ENCODE assay signal across 9 cellular contexts in genomic region chr6:18277181-18278006, GRCh38. TPM values are rescaled to one million over a fixed set of nuclear protein-coding genes. Genes with fewer than 3 reads are reported as not detected.
DNase-seq lines count a peak whose midpoint lies in the region; TF ChIP-seq lines count a peak whose summit lies in the region.
"Had no signal": no experiment of that assay in that cellular context is flagged by ENCODE, and none has a peak within 500 bp of the region (broad histone marks: within the 10 kb centered on the region; RNA-seq: fewer than 3 reads in every experiment).

No MANE protein-coding gene starts in this region.

- no peaks in the 10 kb centered on the region for H3K36me3 ChIP-seq in HUES48 (ENCODE audit: control insufficient read depth, insufficient read depth, low read length)
- H3K36me3 ChIP-seq in mesodermal cell (ENCODE audit: control insufficient read depth, insufficient read depth, low read length) = no peaks in the 10 kb centered on the region
- H3K36me3 ChIP-seq in BE2C = no peaks in the 10 kb centered on the region
- H3K36me3 ChIP-seq: Peyer's patch had no signal

- 1 to 2% methylated on average over 33 to 45 of the region's 70 CpGs for WGBS in mesodermal cell (ENCODE audit: insufficient coverage in 2 of 2), 2 experiments

- DNase-seq in AG04449 (ENCODE audit: low read depth, low spot score) (no peak), dorsolateral prefrontal cortex (no peak), GM20000 (ENCODE audit: low spot score) (no peak), BE2C (no peak), amniotic stem cell (lab: John Stamatoyannopoulos, UW) (no peak), HPDE6-E6E7 (ENCODE audit: extremely low spot score) (no peak)
- DNase-seq: Peyer's patch had no signal

- H3K9me3 ChIP-seq in HUES48 (ENCODE audit: control insufficient read depth, insufficient read depth, low read length) (no peaks in the 10 kb centered on the region), mesodermal cell (ENCODE audit: control insufficient read depth, low read length) (no peaks in the 10 kb centered on the region), BE2C (no peaks in the 10 kb centered on the region)
- H3K9me3 ChIP-seq: Peyer's patch had no signal

- intact Hi-C loops in dorsolateral prefrontal cortex (cut with DNase I) = no loop called here

- H3K4me3 ChIP-seq in AG04449 (ENCODE audit: low read depth, low read length) = peak overlapping the region; percentile 63
- H3K4me3 ChIP-seq in HUES48 (ENCODE audit: low read depth, low read length) = peak overlapping the region; percentile 78
- H3K4me3 ChIP-seq in dorsolateral prefrontal cortex = peak overlapping the region in 58 of 59 donors; percentile 29 to 72 (median 58)
- H3K4me3 ChIP-seq in mesodermal cell (ENCODE audit: extremely low read depth, insufficient read depth, low read length, poor library complexity, severe bottlenecking) = peak overlapping the region; percentile 48
- no peak overlapping the region for H3K4me3 ChIP-seq in BE2C (ENCODE audit: low read depth, low read length)

- POLR2A ChIA-PET in AG04449 (lab: Yijun Ruan, JAX) = no interaction called here

- H3K4me1 ChIP-seq in HUES48 (ENCODE audit: control insufficient read depth, insufficient read depth, low read length) = peaks cover 11% of the 10 kb centered on the region
- no peaks in the 10 kb centered on the region for H3K4me1 ChIP-seq in mesodermal cell (ENCODE audit: control insufficient read depth, insufficient read depth, low read length, poor library complexity, severe bottlenecking)
- no peaks in the 10 kb centered on the region for H3K4me1 ChIP-seq in BE2C

- H3K27me3 ChIP-seq in HUES48 (ENCODE audit: control insufficient read depth, insufficient read depth, low read length) (peaks cover 47% of the 10 kb centered on the region), dorsolateral prefrontal cortex (peaks cover 0 to 49% (median 26%) of the 10 kb centered on the region in 45 donors), BE2C (peaks cover 44% of the 10 kb centered on the region)
- H3K27me3 ChIP-seq: Peyer's patch had no signal

- no peak overlapping the region for H3K9ac ChIP-seq in HUES48 (ENCODE audit: low read depth, low read length)

- H3K27ac ChIP-seq in HUES48 (ENCODE audit: low read depth, low read length) (no peak overlapping the region), dorsolateral prefrontal cortex (no peak overlapping the region), mesodermal cell (ENCODE audit: low read depth, low read length, severe bottlenecking) (no peak overlapping the region)
- H3K27ac ChIP-seq: Peyer's patch had no signal

- CTCF ChIA-PET in AG04449 (lab: Yijun Ruan, JAX) = interaction anchor here (0.7 to 1.3 kb wide), 3 partner anchors 9 to 46 kb away, joined by 3 read pairs; no protein-coding TSS in a partner anchor

- TF ChIP-seq CTCF in AG04449 (IDR thresholded peaks at IDR 0.05; ENCODE audit: insufficient read depth, low read length, missing control alignments) (no peak), dorsolateral prefrontal cortex (IDR thresholded peaks at IDR 0.05 in 54 of 56, conservative IDR thresholded peaks at IDR 0.05 in 2 of 56; ENCODE audit: low read depth in 1 of 56, partially characterized antibody in 56 of 56) (no peak), GM20000 (IDR thresholded peaks at IDR 0.05; ENCODE audit: extremely low read depth, missing control alignments) (no peak), BE2C (IDR thresholded peaks at IDR 0.05; ENCODE audit: low read depth, low read length) (no peak)

RNA-seq across cellular contexts. Expression of gene DEK, which starts 13.1 kb away (rescaled TPM):
- total RNA-seq in dorsolateral prefrontal cortex = 10 to 100 TPM; 37.6 to 70.7 (median 50.7) TPM
- polyA plus RNA-seq in mesodermal cell (2013, experiment 1 of 2) = 91.5 TPM
- polyA plus RNA-seq in mesodermal cell (2013, experiment 2 of 2) = 129 TPM
- 37.0 TPM for polyA plus RNA-seq in BE2C (2012; ENCODE audit: insufficient read depth, insufficient read length, low read depth)
